In genomic region chr10:70902659-70903261, GRCh38 we compare ENCODE assay signal across 1 cellular context.
TF ChIP-seq lines count a peak whose summit lies in the region.

No MANE protein-coding gene starts in this region.

TF ChIP-seq in GM12878, 131 proteins besides CTCF, POLR2A, EP300 and RAD21 (continued from another document):
- TF ChIP-seq E2F8 (IDR thresholded peaks at IDR 0.05; ENCODE audit: low read depth, partially characterized antibody) (no peak), ESRRA (IDR thresholded peaks at IDR 0.05; ENCODE audit: low read length) (no peak), SP1 (IDR thresholded peaks at IDR 0.05; ENCODE audit: low read depth, low read length) (no peak), TAF1 (IDR thresholded peaks at IDR 0.05; ENCODE audit: borderline replicate concordance, low read depth, low read length) (no peak), FOXM1 (IDR thresholded peaks at IDR 0.05; ENCODE audit: low read depth, low read length) (no peak)
